ENCODE assay signal across 11 cellular contexts in the genomic region with DNA sequence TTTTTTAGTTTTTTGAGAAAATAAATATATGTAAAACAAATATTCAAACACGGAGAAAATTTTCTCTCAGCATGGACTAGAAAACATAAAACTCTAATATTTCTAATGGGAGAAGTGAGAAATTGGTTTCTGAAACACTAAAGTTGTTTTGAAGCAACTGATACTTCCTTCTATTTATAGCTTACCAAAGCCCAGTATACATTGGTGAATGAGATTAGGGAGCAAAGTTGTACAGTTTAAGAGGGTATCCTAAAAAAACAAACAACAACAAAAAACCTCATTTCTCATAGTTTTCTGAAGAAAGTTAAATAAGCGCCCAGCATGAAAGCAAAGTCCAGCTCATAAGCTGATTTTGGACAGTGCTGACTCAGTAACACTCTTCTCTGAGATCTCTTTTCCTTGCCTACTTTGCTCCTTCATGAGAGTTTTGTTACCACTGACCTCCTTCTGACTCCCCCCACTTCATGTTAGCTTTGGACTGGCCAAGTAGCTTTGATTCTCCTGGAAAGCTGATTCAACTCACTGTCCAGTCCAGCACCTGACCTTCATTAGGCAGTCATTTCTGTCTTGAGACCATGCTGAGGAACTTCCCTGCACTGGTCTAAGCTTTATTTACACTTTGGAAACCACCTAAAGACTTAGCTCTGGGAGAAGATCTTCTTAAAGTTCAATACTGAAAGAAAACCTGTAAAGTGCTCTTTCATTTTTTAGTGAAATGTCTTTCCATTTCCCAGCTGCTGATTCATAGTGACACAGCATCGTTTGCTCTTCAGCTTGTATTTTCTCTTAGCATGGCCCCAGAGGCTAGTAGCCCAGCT. TPM values are rescaled to one million over a fixed set of nuclear protein-coding genes. Genes with fewer than 3 reads are reported as not detected.
A peak's percentile ranks its signal among the peaks of the same experiment; 100 is the strongest.
DNase-seq lines count a peak whose midpoint lies in the region; ATAC-seq lines count a peak whose summit lies in the region.
"Had no signal": no experiment of that assay in that cellular context is flagged by ENCODE, and none has a peak within 500 bp of the region (broad histone marks: within the 10 kb centered on the region; RNA-seq: fewer than 3 reads in every experiment).

No MANE protein-coding gene starts in this region.

- CTCF ChIA-PET in activated CD4-positive, alpha-beta T cell treated with anti-CD3 and anti-CD28 coated beads for 36 hours (lab: Charles Lee), result no interaction called here

- H3K4me1 Mint-ChIP-seq in activated CD4-positive, alpha-beta T cell treated with anti-CD3 and anti-CD28 coated beads for 36 hours, result peaks cover 7% of the 10 kb centered on the region
- H3K4me1 Mint-ChIP-seq in stimulated activated memory B cell treated with anti-CD40 and anti-IgM and Interleukin-4, amounts not matched to agents 10 μg/mL and 1 μg/mL and 100 μg/mL, for 72 hours, result peaks cover 20% of the 10 kb centered on the region
- H3K4me1 Mint-ChIP-seq in effector memory CD8-positive, alpha-beta T cell (ENCODE audit: low read depth in 2 of 2), result peaks cover 2 to 11% of the 10 kb centered on the region in 2 donors
- peaks cover 6 to 7% of the 10 kb centered on the region in 2 donors for H3K4me1 Mint-ChIP-seq in immature natural killer cell

- DNase-seq in activated CD4-positive, alpha-beta T cell treated with anti-CD3 and anti-CD28 coated beads for 36 hours, result peak; percentile 15
- DNase-seq in activated CD4-positive, alpha-beta T cell treated with anti-CD3 and anti-CD28 coated beads, Interleukin-2, amount 50 U/mL, for 1 hour, result no peak
- DNase-seq in amygdala (lab: John Stamatoyannopoulos, UW) (no peak), immature natural killer cell (no peak)
- DNase-seq in effector memory CD8-positive, alpha-beta T cell, result no peak
- DNase-seq: NCI-H1417 had no signal

- no peaks in the 10 kb centered on the region for H3K27me3 Mint-ChIP-seq in activated CD4-positive, alpha-beta T cell treated with anti-CD3 and anti-CD28 coated beads for 36 hours
- no peaks in the 10 kb centered on the region for H3K27me3 Mint-ChIP-seq in stimulated activated memory B cell treated with anti-CD40 and anti-IgM and Interleukin-4, amounts not matched to agents 10 μg/mL and 1 μg/mL and 100 μg/mL, for 72 hours
- H3K27me3 Mint-ChIP-seq in effector memory CD8-positive, alpha-beta T cell, result no peaks in the 10 kb centered on the region
- peaks cover 0 to 5% (median 2%) of the 10 kb centered on the region in 3 donors for H3K27me3 Mint-ChIP-seq in immature natural killer cell (ENCODE audit: low read depth in 3 of 3)

- POLR2A ChIA-PET in activated CD4-positive, alpha-beta T cell treated with anti-CD3 and anti-CD28 coated beads for 36 hours (lab: Charles Lee), result no interaction called here

- peak overlapping the region; percentile 0 for H3K4me3 Mint-ChIP-seq in activated CD4-positive, alpha-beta T cell treated with anti-CD3 and anti-CD28 coated beads for 36 hours
- H3K4me3 Mint-ChIP-seq in stimulated activated memory B cell treated with anti-CD40 and anti-IgM and Interleukin-4, amounts not matched to agents 10 μg/mL and 1 μg/mL and 100 μg/mL, for 72 hours, result peak overlapping the region; percentile 46
- peak overlapping the region in 1 of 2 donors; percentile 2 for H3K4me3 Mint-ChIP-seq in effector memory CD8-positive, alpha-beta T cell
- H3K4me3 Mint-ChIP-seq in immature natural killer cell, result no peak overlapping the region

- H3K9me3 Mint-ChIP-seq in activated CD4-positive, alpha-beta T cell treated with anti-CD3 and anti-CD28 coated beads for 36 hours (ENCODE audit: low read depth), result peaks cover 2% of the 10 kb centered on the region
- peaks cover 3% of the 10 kb centered on the region for H3K9me3 Mint-ChIP-seq in stimulated activated memory B cell treated with anti-CD40 and anti-IgM and Interleukin-4, amounts not matched to agents 10 μg/mL and 1 μg/mL and 100 μg/mL, for 72 hours
- H3K9me3 Mint-ChIP-seq in effector memory CD8-positive, alpha-beta T cell, result no peaks in the 10 kb centered on the region
- H3K9me3 Mint-ChIP-seq in immature natural killer cell, result no peaks in the 10 kb centered on the region

- peak overlapping the region; percentile 76 for H3K27ac Mint-ChIP-seq in activated CD4-positive, alpha-beta T cell treated with anti-CD3 and anti-CD28 coated beads for 36 hours
- peak overlapping the region; percentile 87 for H3K27ac Mint-ChIP-seq in stimulated activated memory B cell treated with anti-CD40 and anti-IgM and Interleukin-4, amounts not matched to agents 10 μg/mL and 1 μg/mL and 100 μg/mL, for 72 hours
- H3K27ac Mint-ChIP-seq in effector memory CD8-positive, alpha-beta T cell, result peak overlapping the region in 1 of 2 donors; percentile 14
- no peak overlapping the region for H3K27ac Mint-ChIP-seq in immature natural killer cell

- no peaks in the 10 kb centered on the region for H3K36me3 Mint-ChIP-seq in activated CD4-positive, alpha-beta T cell treated with anti-CD3 and anti-CD28 coated beads for 36 hours (ENCODE audit: low read depth)
- no peaks in the 10 kb centered on the region for H3K36me3 Mint-ChIP-seq in stimulated activated memory B cell treated with anti-CD40 and anti-IgM and Interleukin-4, amounts not matched to agents 10 μg/mL and 1 μg/mL and 100 μg/mL, for 72 hours
- no peaks in the 10 kb centered on the region for H3K36me3 Mint-ChIP-seq in effector memory CD8-positive, alpha-beta T cell (ENCODE audit: insufficient read depth)
- no peaks in the 10 kb centered on the region for H3K36me3 Mint-ChIP-seq in immature natural killer cell

- intact Hi-C loops in activated CD4-positive, alpha-beta T cell treated with anti-CD3 and anti-CD28 coated beads for 36 hours (cut with DNase I, micrococcal nuclease), result no loop called here

- peak; percentile 53 for ATAC-seq in activated CD4-positive, alpha-beta T cell treated with anti-CD3 and anti-CD28 coated beads for 36 hours
- peak; percentile 95 for ATAC-seq in HG02610 (IDR thresholded peaks at IDR 0.05; ENCODE audit: unreplicated experiment)
- peak; percentile 86 for ATAC-seq in HG03565 (IDR thresholded peaks at IDR 0.05; ENCODE audit: unreplicated experiment)
- ATAC-seq in stimulated activated memory B cell treated with anti-CD40 and anti-IgM and Interleukin-4, amounts not matched to agents 10 μg/mL and 1 μg/mL and 100 μg/mL, for 72 hours, result peak; percentile 82
- ATAC-seq in effector memory CD8-positive, alpha-beta T cell (replicated peaks), result no peak

RNA-seq across cellular contexts. Expression of gene P2RY10, which starts 21.8 kb away (rescaled TPM):
- 10 to 100 TPM; 30.4 to 65.7 TPM for total RNA-seq in activated CD4-positive, alpha-beta T cell treated with anti-CD3 and anti-CD28 coated beads for 36 hours
- 10 to 100 TPM in 2 of 3 donors, 1 to 10 TPM in 1; 5.4 to 16.3 (median 16.1) TPM for polyA plus RNA-seq in immature natural killer cell
- total RNA-seq: A172, fibroblast of villous mesenchyme had no signal

Comparison
In these comparisons a context has a peak if more than half of its experiments do, and no peak if none do; other contexts are left out.
1. H3K27ac Mint-ChIP-seq: peak in activated CD4-positive, alpha-beta T cell treated with anti-CD3 and anti-CD28 coated beads for 36 hours (single experiment) and stimulated activated memory B cell treated with anti-CD40 and anti-IgM and Interleukin-4, amounts not matched to agents 10 μg/mL and 1 μg/mL and 100 μg/mL, for 72 hours (single experiment); none in immature natural killer cell (0 of 6).
2. H3K4me3 Mint-ChIP-seq: peak in activated CD4-positive, alpha-beta T cell treated with anti-CD3 and anti-CD28 coated beads for 36 hours (single experiment) and stimulated activated memory B cell treated with anti-CD40 and anti-IgM and Interleukin-4, amounts not matched to agents 10 μg/mL and 1 μg/mL and 100 μg/mL, for 72 hours (single experiment); none in immature natural killer cell (0 of 5).